Comparison of ENCODE assay signal across 1 cellular context in genomic region chr7:78052112-78052511, GRCh38.
TF ChIP-seq lines count a peak whose summit lies in the region.

No MANE protein-coding gene starts in this region.

TF ChIP-seq in WTC11, 78 proteins besides CTCF, POLR2A, EP300 and RAD21 (continued from another document):
- no peak for TF ChIP-seq AR (CRISPR knock-in tag; IDR thresholded peaks at IDR 0.05)
